Comparison of ENCODE assay signal across 1 cellular context in genomic region chr7:116710764-116711452, GRCh38.
TF ChIP-seq lines count a peak whose summit lies in the region.

No MANE protein-coding gene starts in this region.

TF ChIP-seq in HEK293, 187 proteins besides CTCF, POLR2A, EP300 and RAD21 (continued from another document):
- TF ChIP-seq, protein P1, sequence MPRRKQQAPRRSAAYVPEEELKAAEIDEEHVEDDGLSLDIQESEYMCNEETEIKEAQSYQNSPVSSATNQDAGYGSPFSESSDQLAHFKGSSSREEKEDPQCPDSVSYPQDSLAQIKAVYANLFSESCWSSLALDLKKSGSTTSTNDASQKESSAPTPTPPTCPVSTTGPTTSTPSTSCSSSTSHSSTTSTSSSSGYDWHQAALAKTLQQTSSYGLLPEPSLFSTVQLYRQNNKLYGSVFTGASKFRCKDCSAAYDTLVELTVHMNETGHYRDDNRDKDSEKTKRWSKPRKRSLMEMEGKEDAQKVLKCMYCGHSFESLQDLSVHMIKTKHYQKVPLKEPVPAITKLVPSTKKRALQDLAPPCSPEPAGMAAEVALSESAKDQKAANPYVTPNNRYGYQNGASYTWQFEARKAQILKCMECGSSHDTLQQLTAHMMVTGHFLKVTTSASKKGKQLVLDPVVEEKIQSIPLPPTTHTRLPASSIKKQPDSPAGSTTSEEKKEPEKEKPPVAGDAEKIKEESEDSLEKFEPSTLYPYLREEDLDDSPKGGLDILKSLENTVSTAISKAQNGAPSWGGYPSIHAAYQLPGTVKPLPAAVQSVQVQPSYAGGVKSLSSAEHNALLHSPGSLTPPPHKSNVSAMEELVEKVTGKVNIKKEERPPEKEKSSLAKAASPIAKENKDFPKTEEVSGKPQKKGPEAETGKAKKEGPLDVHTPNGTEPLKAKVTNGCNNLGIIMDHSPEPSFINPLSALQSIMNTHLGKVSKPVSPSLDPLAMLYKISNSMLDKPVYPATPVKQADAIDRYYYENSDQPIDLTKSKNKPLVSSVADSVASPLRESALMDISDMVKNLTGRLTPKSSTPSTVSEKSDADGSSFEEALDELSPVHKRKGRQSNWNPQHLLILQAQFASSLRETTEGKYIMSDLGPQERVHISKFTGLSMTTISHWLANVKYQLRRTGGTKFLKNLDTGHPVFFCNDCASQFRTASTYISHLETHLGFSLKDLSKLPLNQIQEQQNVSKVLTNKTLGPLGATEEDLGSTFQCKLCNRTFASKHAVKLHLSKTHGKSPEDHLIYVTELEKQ (tag by site-specific recombination; IDR thresholded peaks at IDR 0.05; ENCODE audit: borderline replicate concordance) = peak; percentile 62; the same call in 1 of the 2 replicates
- no peak for TF ChIP-seq ZNF302 (tag by site-specific recombination; IDR thresholded peaks at IDR 0.05; ENCODE audit: low read depth)
- no peak for TF ChIP-seq ZNF423 (tag by site-specific recombination; IDR thresholded peaks at IDR 0.05)
- TF ChIP-seq ZNF10 (tag by site-specific recombination; IDR thresholded peaks at IDR 0.05) = no peak
- TF ChIP-seq SP7 (tag by site-specific recombination; IDR thresholded peaks at IDR 0.05) = peak; percentile 67
- no peak for TF ChIP-seq ZFP69B (tag by site-specific recombination; IDR thresholded peaks at IDR 0.05)
- no peak for TF ChIP-seq ZBTB49 (tag by site-specific recombination; IDR thresholded peaks at IDR 0.05; ENCODE audit: low read depth)
- TF ChIP-seq ZNF324 (tag by site-specific recombination; IDR thresholded peaks at IDR 0.05) = no peak
- peak; percentile 75; the same call in 1 of the 2 replicates for TF ChIP-seq PRDM4 (tag by site-specific recombination; IDR thresholded peaks at IDR 0.05)
- TF ChIP-seq IKZF3 (tag by site-specific recombination; IDR thresholded peaks at IDR 0.05) = peak; percentile 15; the same call in 1 of the 2 replicates
- TF ChIP-seq ZNF747 (tag by site-specific recombination; IDR thresholded peaks at IDR 0.05) = no peak
- TF ChIP-seq PATZ1 (tag by site-specific recombination; IDR thresholded peaks at IDR 0.05) = peak; percentile 31; the same call in 1 of the 2 replicates
- no peak for TF ChIP-seq SP2 (tag by site-specific recombination; IDR thresholded peaks at IDR 0.05)
- no peak for TF ChIP-seq YY1 (tag by site-specific recombination; IDR thresholded peaks at IDR 0.05)
- 0 out of 2 replicates have a peak, but pooled peaks have one; percentile 20 for TF ChIP-seq ZXDB (tag by site-specific recombination; IDR thresholded peaks at IDR 0.05)
